In genomic region chr6:169839493-169839892, GRCh38 we compare ENCODE assay signal across 15 cellular contexts.
"Had no signal": no experiment of that assay in that cellular context is flagged by ENCODE, and none has a peak within 500 bp of the region (broad histone marks: within the 10 kb centered on the region; RNA-seq: fewer than 3 reads in every experiment).

No MANE protein-coding gene starts in this region.

- H3K4me1 Mint-ChIP-seq: activated naive CD4-positive, alpha-beta T cell treated with anti-CD3 and anti-CD28 coated beads, Interleukin-2, amount 10 ng/mL, durations not matched to agents 7 days and 5 days; activated naive CD8-positive, alpha-beta T cell treated with anti-CD3 and anti-CD28 coated beads, Interleukin-2, amount 50 U/mL, for 24 hours had no signal

- H3K4me3 Mint-ChIP-seq: activated CD4-positive, alpha-beta T cell treated with anti-CD3 and anti-CD28 coated beads, Interleukin-2, amount 10 ng/mL, durations not matched to agents 24 days and 14 days; activated naive CD4-positive, alpha-beta T cell treated with anti-CD3 and anti-CD28 coated beads, Interleukin-2, amount 10 ng/mL, durations not matched to agents 7 days and 5 days; activated naive CD8-positive, alpha-beta T cell treated with anti-CD3 and anti-CD28 coated beads, Interleukin-2, amount 50 U/mL, for 24 hours; brain had no signal

- H3K4me1 ChIP-seq: right atrium auricular region, upper lobe of left lung had no signal

- H3K4me3 ChIP-seq: right atrium auricular region, skin epidermis, thoracic aorta, upper lobe of left lung had no signal

- H3K27me3 ChIP-seq: right atrium auricular region, upper lobe of left lung had no signal

- H3K27ac ChIP-seq: right atrium auricular region, skin epidermis, thoracic aorta, upper lobe of left lung had no signal

- ATAC-seq: activated naive CD8-positive, alpha-beta T cell treated with anti-CD3 and anti-CD28 coated beads, Interleukin-2, amount 50 U/mL, for 24 hours; left lobe of liver had no signal

- H3K9me3 ChIP-seq: right atrium auricular region, thoracic aorta, upper lobe of left lung had no signal

- H3K27ac Mint-ChIP-seq: activated CD4-positive, alpha-beta T cell treated with anti-CD3 and anti-CD28 coated beads, Interleukin-2, amount 10 ng/mL, durations not matched to agents 24 days and 14 days; activated naive CD4-positive, alpha-beta T cell treated with anti-CD3 and anti-CD28 coated beads, Interleukin-2, amount 10 ng/mL, durations not matched to agents 7 days and 5 days; activated naive CD8-positive, alpha-beta T cell treated with anti-CD3 and anti-CD28 coated beads, Interleukin-2, amount 50 U/mL, for 24 hours; brain; progenitor cell of endocrine pancreas had no signal

- DNase-seq: activated CD4-positive, alpha-beta T cell treated with anti-CD3 and anti-CD28 coated beads, Interleukin-2, amount 10 ng/mL, durations not matched to agents 24 days and 14 days; activated naive CD4-positive, alpha-beta T cell treated with anti-CD3 and anti-CD28 coated beads, Interleukin-2, amount 10 ng/mL, durations not matched to agents 7 days and 5 days; activated naive CD8-positive, alpha-beta T cell treated with anti-CD3 and anti-CD28 coated beads, Interleukin-2, amount 50 U/mL, for 24 hours; central memory CD4-positive, alpha-beta T cell; erythroblast; hypothalamus; T-helper 1 cell; T1000 had no signal

- H3K36me3 Mint-ChIP-seq: activated naive CD4-positive, alpha-beta T cell treated with anti-CD3 and anti-CD28 coated beads, Interleukin-2, amount 10 ng/mL, durations not matched to agents 7 days and 5 days; brain had no signal

- H3K36me3 ChIP-seq: right atrium auricular region, thoracic aorta, upper lobe of left lung had no signal

- H3K9me3 Mint-ChIP-seq: activated naive CD4-positive, alpha-beta T cell treated with anti-CD3 and anti-CD28 coated beads, Interleukin-2, amount 10 ng/mL, durations not matched to agents 7 days and 5 days; activated naive CD8-positive, alpha-beta T cell treated with anti-CD3 and anti-CD28 coated beads, Interleukin-2, amount 50 U/mL, for 24 hours had no signal
